In genomic region chr9:18441245-18441644, GRCh38 we compare ENCODE assay signal across 28 cellular contexts. TPM values are rescaled to one million over a fixed set of nuclear protein-coding genes. Genes with fewer than 3 reads are reported as not detected.
DNase-seq lines count a peak whose midpoint lies in the region; ATAC-seq, FAIRE-seq and TF ChIP-seq lines count a peak whose summit lies in the region.
"Had no signal": no experiment of that assay in that cellular context is flagged by ENCODE, and none has a peak within 500 bp of the region (broad histone marks: within the 10 kb centered on the region; RNA-seq: fewer than 3 reads in every experiment).

No MANE protein-coding gene starts in this region.

- FAIRE-seq in H54 (lab: Jason Lieb, UNC) (peak; percentile 43), frontal cortex (lab: Jason Lieb, UNC) (no peak)
- FAIRE-seq: A549, endometrium, G401.6 had no signal

- DNase-seq in DMS53 treated with DMSO at 0.1 percent for 48 hours (lab: John Stamatoyannopoulos, UW; ENCODE audit: unreplicated experiment) (peak; percentile 1), H54 (ENCODE audit: insufficient read length, low spot score) (no peak), astrocyte of the hippocampus (ENCODE audit: low read depth, low spot score) (peak; percentile 17), mesothelial cell of epicardium (ENCODE audit: low spot score in 2 of 2, unreplicated experiment in 2 of 2) (no peak), LoVo (ENCODE audit: low spot score) (no peak), frontal cortex (ENCODE audit: low spot score in 2 of 2) (no peak)
- DNase-seq: activated CD4-positive, alpha-beta T cell treated with anti-CD3 and anti-CD28 coated beads, Interleukin-2, amount 50 U/mL, for 1 hour; activated naive CD4-positive, alpha-beta T cell treated with anti-CD3 and anti-CD28 coated beads, Interleukin-2, amount 50 U/mL, for 16 hours; BE2C; caudate nucleus; CD8-positive, alpha-beta memory T cell; dermis blood vessel endothelial cell; DMS 273 treated with DMSO at 0.1 percent for 48 hours; Karpas-422; left lung; naive thymus-derived CD4-positive, alpha-beta T cell; NCI-H146; NCI-H2107; NCI-H446 treated with DMSO at 0.1 percent for 48 hours; ovary; SHP77 treated with DMSO at 0.1 percent for 48 hours had no signal

- no peak for TF ChIP-seq POLR2A in H54 (IDR thresholded peaks at IDR 0.05; ENCODE audit: low read depth, low read length)

- H3K4me1 Mint-ChIP-seq in mesothelial cell of epicardium = peaks cover 53% of the 10 kb centered on the region
- H3K4me1 Mint-ChIP-seq: CD8-positive, alpha-beta memory T cell had no signal

- no peak overlapping the region for H3K4me3 Mint-ChIP-seq in mesothelial cell of epicardium
- H3K4me3 Mint-ChIP-seq: activated T-helper 1 cell treated with anti-CD3 and anti-CD28 coated beads, Interleukin-12 subunit alpha, Interleukin-12 subunit beta, Interleukin-2, Interleukin-4 antibody, amounts not matched to agents 30 ng/mL and 10 ng/mL and 1 ng/mL, durations not matched to agents 14 hours and 24 hours and 36 hours; CD8-positive, alpha-beta memory T cell; naive thymus-derived CD4-positive, alpha-beta T cell; WTC11 had no signal

- ATAC-seq in GM21390 (IDR thresholded peaks at IDR 0.05; ENCODE audit: unreplicated experiment) (no peak), HG02623 (IDR thresholded peaks at IDR 0.05; ENCODE audit: unreplicated experiment) (no peak)
- ATAC-seq: A549; left lung; naive thymus-derived CD4-positive, alpha-beta T cell; WTC11 had no signal

- H3K27ac Mint-ChIP-seq in mesothelial cell of epicardium = peak overlapping the region; percentile 73
- H3K27ac Mint-ChIP-seq: activated T-helper 1 cell treated with anti-CD3 and anti-CD28 coated beads, Interleukin-12 subunit alpha, Interleukin-12 subunit beta, Interleukin-2, Interleukin-4 antibody, amounts not matched to agents 30 ng/mL and 10 ng/mL and 1 ng/mL, durations not matched to agents 14 hours and 24 hours and 36 hours; CD8-positive, alpha-beta memory T cell; naive thymus-derived CD4-positive, alpha-beta T cell; WTC11 had no signal

- TF ChIP-seq CTCF in mesothelial cell of epicardium (IDR thresholded peaks at IDR 0.05; ENCODE audit: unreplicated experiment) = no peak

- H3K9me3 Mint-ChIP-seq in mesothelial cell of epicardium = no peaks in the 10 kb centered on the region
- H3K9me3 Mint-ChIP-seq: activated T-helper 1 cell treated with anti-CD3 and anti-CD28 coated beads, Interleukin-12 subunit alpha, Interleukin-12 subunit beta, Interleukin-2, Interleukin-4 antibody, amounts not matched to agents 30 ng/mL and 10 ng/mL and 1 ng/mL, durations not matched to agents 14 hours and 24 hours and 36 hours; WTC11 had no signal

- no peaks in the 10 kb centered on the region for H3K36me3 Mint-ChIP-seq in mesothelial cell of epicardium
- H3K36me3 Mint-ChIP-seq: CD8-positive, alpha-beta memory T cell; WTC11 had no signal

- H3K27me3 Mint-ChIP-seq in mesothelial cell of epicardium (ENCODE audit: low read depth) = no peaks in the 10 kb centered on the region

RNA-seq across cellular contexts. Expression of gene ADAMTSL1, which starts 32.7 kb away (rescaled TPM):
- total RNA-seq in mesothelial cell of epicardium (44.1 to 48.0 TPM (median 45.2 TPM) in 3 replicates), frontal cortex (11.4 TPM)
- total RNA-seq: activated T-helper 1 cell treated with anti-CD3 and anti-CD28 coated beads, Interleukin-12 subunit alpha, Interleukin-12 subunit beta, Interleukin-2, Interleukin-4 antibody, amounts not matched to agents 30 ng/mL and 10 ng/mL and 1 ng/mL, durations not matched to agents 14 hours and 24 hours and 36 hours; CD8-positive, alpha-beta memory T cell; naive thymus-derived CD4-positive, alpha-beta T cell had no signal

Comparison
In these comparisons a context has a peak if more than half of its experiments do, and no peak if none do; other contexts are left out.
1. DNase-seq: peak in DMS53 treated with DMSO at 0.1 percent for 48 hours (single experiment) and astrocyte of the hippocampus (single experiment); none in H54 (single experiment), mesothelial cell of epicardium (0 of 2), LoVo (single experiment) and frontal cortex (0 of 2).